Comparison of ENCODE assay signal across 1 cellular context in genomic region chr14:94400454-94400853, GRCh38.
A peak's percentile ranks its signal among the peaks of the same experiment; 100 is the strongest.
TF ChIP-seq lines count a peak whose summit lies in the region.

No MANE protein-coding gene starts in this region.

TF ChIP-seq in HepG2, 621 proteins besides CTCF, POLR2A, EP300 and RAD21 (continued from another document and continues in another):
- TF ChIP-seq, protein P1, sequence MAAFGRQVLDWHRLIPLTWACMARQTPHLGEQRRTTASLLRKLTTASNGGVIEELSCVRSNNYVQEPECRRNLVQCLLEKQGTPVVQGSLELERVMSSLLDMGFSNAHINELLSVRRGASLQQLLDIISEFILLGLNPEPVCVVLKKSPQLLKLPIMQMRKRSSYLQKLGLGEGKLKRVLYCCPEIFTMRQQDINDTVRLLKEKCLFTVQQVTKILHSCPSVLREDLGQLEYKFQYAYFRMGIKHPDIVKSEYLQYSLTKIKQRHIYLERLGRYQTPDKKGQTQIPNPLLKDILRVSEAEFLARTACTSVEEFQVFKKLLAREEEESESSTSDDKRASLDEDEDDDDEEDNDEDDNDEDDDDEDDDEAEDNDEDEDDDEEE (CRISPR knock-in tag; IDR thresholded peaks at IDR 0.05): no peak
- TF ChIP-seq, protein P2, sequence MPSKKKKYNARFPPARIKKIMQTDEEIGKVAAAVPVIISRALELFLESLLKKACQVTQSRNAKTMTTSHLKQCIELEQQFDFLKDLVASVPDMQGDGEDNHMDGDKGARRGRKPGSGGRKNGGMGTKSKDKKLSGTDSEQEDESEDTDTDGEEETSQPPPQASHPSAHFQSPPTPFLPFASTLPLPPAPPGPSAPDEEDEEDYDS (CRISPR knock-in tag; IDR thresholded peaks at IDR 0.05): no peak; the same call in 1 of the 2 replicates
- TF ChIP-seq ARID2 (CRISPR knock-in tag; IDR thresholded peaks at IDR 0.05; ENCODE audit: borderline replicate concordance) (no peak; the same call in 1 of the 2 replicates), ZIK1 (CRISPR knock-in tag; IDR thresholded peaks at IDR 0.05; ENCODE audit: borderline replicate concordance, low read depth) (no peak), ZKSCAN1 (IDR thresholded peaks at IDR 0.05; ENCODE audit: low read length) (no peak), GPN1 (CRISPR knock-in tag; IDR thresholded peaks at IDR 0.05; ENCODE audit: borderline replicate concordance) (no peak), ZNF749 (CRISPR knock-in tag; IDR thresholded peaks at IDR 0.05; ENCODE audit: borderline replicate concordance) (no peak), ZNF274 (CRISPR knock-in tag; IDR thresholded peaks at IDR 0.05) (no peak), PHF8 (CRISPR knock-in tag; IDR thresholded peaks at IDR 0.05) (no peak), ZFYVE20 (CRISPR knock-in tag; IDR thresholded peaks at IDR 0.05; ENCODE audit: borderline replicate concordance, low read depth) (no peak), ZNF776 (CRISPR knock-in tag; IDR thresholded peaks at IDR 0.05) (no peak), KAT7 (CRISPR knock-in tag; IDR thresholded peaks at IDR 0.05; ENCODE audit: borderline replicate concordance) (peak; percentile 64; the same call in 1 of the 2 replicates), TEAD2 (CRISPR knock-in tag; IDR thresholded peaks at IDR 0.05) (no peak), MAFK (conservative IDR thresholded peaks at IDR 0.05 in 1 of 2, IDR thresholded peaks at IDR 0.05 in 1 of 2; ENCODE audit: low read length in 2 of 2) (no peak), CBX2 (IDR thresholded peaks at IDR 0.05; ENCODE audit: low read depth, low read length) (no peak), CBX2 (CRISPR knock-in tag; IDR thresholded peaks at IDR 0.05; ENCODE audit: low read depth) (no peak), ZNF337 (CRISPR knock-in tag; IDR thresholded peaks at IDR 0.05; ENCODE audit: borderline replicate concordance, low read depth) (no peak), HES4 (CRISPR knock-in tag; IDR thresholded peaks at IDR 0.05; ENCODE audit: borderline replicate concordance) (no peak), SNAPC2 (CRISPR knock-in tag; IDR thresholded peaks at IDR 0.05) (peak; percentile 80), PITX1 (CRISPR knock-in tag; IDR thresholded peaks at IDR 0.05) (peak; percentile 64; the same call in 1 of the 2 replicates), ZNF205 (CRISPR knock-in tag; IDR thresholded peaks at IDR 0.05) (no peak), ZNF12 (CRISPR knock-in tag; IDR thresholded peaks at IDR 0.05) (no peak), IRX3 (CRISPR knock-in tag; IDR thresholded peaks at IDR 0.05; ENCODE audit: borderline replicate concordance, low read depth) (0 out of 2 replicates have a peak, but pooled peaks have one; percentile 51), ZNF331 (CRISPR knock-in tag; IDR thresholded peaks at IDR 0.05) (peak; percentile 75), MTF1 (CRISPR knock-in tag; IDR thresholded peaks at IDR 0.05) (no peak), ZNF546 (CRISPR knock-in tag; conservative IDR thresholded peaks at IDR 0.05) (no peak), ZNF296 (CRISPR knock-in tag; conservative IDR thresholded peaks at IDR 0.05) (no peak), NONO (IDR thresholded peaks at IDR 0.05) (no peak), NONO (CRISPR knock-in tag; conservative IDR thresholded peaks at IDR 0.05) (no peak), ISL2 (CRISPR knock-in tag; IDR thresholded peaks at IDR 0.05) (peak; percentile 70), FOXO4 (CRISPR knock-in tag; conservative IDR thresholded peaks at IDR 0.05) (no peak), ZNF577 (CRISPR knock-in tag; IDR thresholded peaks at IDR 0.05; ENCODE audit: borderline replicate concordance, low read depth) (no peak), ZBTB8A (CRISPR knock-in tag; IDR thresholded peaks at IDR 0.05; ENCODE audit: borderline replicate concordance, low read depth) (no peak), ZNF563 (CRISPR knock-in tag; IDR thresholded peaks at IDR 0.05) (no peak), KLF11 (CRISPR knock-in tag; IDR thresholded peaks at IDR 0.05) (no peak), RFX1 (IDR thresholded peaks at IDR 0.05) (no peak), CAMTA2 (CRISPR knock-in tag; IDR thresholded peaks at IDR 0.05; ENCODE audit: borderline replicate concordance) (no peak), ZSCAN20 (CRISPR knock-in tag; IDR thresholded peaks at IDR 0.05; ENCODE audit: borderline replicate concordance) (no peak), TOPORS (CRISPR knock-in tag; IDR thresholded peaks at IDR 0.05) (no peak), ZFY (CRISPR knock-in tag; IDR thresholded peaks at IDR 0.05) (peak; percentile 58; the same call in 1 of the 2 replicates), CBX1 (IDR thresholded peaks at IDR 0.05; ENCODE audit: low read depth) (no peak), ZNF7 (CRISPR knock-in tag; IDR thresholded peaks at IDR 0.05) (no peak), NFE2L2 (IDR thresholded peaks at IDR 0.05; ENCODE audit: low read length) (no peak), NBN (conservative IDR thresholded peaks at IDR 0.05) (no peak), ZNF768 (CRISPR knock-in tag; IDR thresholded peaks at IDR 0.05) (no peak)
- TF ChIP-seq, protein P3, sequence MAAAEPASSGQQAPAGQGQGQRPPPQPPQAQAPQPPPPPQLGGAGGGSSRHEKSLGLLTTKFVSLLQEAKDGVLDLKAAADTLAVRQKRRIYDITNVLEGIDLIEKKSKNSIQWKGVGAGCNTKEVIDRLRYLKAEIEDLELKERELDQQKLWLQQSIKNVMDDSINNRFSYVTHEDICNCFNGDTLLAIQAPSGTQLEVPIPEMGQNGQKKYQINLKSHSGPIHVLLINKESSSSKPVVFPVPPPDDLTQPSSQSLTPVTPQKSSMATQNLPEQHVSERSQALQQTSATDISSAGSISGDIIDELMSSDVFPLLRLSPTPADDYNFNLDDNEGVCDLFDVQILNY (CRISPR knock-in tag; conservative IDR thresholded peaks at IDR 0.05): no peak
- TF ChIP-seq, protein P4, sequence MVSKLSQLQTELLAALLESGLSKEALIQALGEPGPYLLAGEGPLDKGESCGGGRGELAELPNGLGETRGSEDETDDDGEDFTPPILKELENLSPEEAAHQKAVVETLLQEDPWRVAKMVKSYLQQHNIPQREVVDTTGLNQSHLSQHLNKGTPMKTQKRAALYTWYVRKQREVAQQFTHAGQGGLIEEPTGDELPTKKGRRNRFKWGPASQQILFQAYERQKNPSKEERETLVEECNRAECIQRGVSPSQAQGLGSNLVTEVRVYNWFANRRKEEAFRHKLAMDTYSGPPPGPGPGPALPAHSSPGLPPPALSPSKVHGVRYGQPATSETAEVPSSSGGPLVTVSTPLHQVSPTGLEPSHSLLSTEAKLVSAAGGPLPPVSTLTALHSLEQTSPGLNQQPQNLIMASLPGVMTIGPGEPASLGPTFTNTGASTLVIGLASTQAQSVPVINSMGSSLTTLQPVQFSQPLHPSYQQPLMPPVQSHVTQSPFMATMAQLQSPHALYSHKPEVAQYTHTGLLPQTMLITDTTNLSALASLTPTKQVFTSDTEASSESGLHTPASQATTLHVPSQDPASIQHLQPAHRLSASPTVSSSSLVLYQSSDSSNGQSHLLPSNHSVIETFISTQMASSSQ (IDR thresholded peaks at IDR 0.05; ENCODE audit: low read depth): no peak
- TF ChIP-seq, protein P4 (CRISPR knock-in tag; IDR thresholded peaks at IDR 0.05; ENCODE audit: borderline replicate concordance): peak; percentile 60; the same call in 1 of the 2 replicates
- TF ChIP-seq, protein P5, sequence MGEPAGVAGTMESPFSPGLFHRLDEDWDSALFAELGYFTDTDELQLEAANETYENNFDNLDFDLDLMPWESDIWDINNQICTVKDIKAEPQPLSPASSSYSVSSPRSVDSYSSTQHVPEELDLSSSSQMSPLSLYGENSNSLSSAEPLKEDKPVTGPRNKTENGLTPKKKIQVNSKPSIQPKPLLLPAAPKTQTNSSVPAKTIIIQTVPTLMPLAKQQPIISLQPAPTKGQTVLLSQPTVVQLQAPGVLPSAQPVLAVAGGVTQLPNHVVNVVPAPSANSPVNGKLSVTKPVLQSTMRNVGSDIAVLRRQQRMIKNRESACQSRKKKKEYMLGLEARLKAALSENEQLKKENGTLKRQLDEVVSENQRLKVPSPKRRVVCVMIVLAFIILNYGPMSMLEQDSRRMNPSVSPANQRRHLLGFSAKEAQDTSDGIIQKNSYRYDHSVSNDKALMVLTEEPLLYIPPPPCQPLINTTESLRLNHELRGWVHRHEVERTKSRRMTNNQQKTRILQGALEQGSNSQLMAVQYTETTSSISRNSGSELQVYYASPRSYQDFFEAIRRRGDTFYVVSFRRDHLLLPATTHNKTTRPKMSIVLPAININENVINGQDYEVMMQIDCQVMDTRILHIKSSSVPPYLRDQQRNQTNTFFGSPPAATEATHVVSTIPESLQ (CRISPR knock-in tag; conservative IDR thresholded peaks at IDR 0.05): no peak
- TF ChIP-seq, protein P6, sequence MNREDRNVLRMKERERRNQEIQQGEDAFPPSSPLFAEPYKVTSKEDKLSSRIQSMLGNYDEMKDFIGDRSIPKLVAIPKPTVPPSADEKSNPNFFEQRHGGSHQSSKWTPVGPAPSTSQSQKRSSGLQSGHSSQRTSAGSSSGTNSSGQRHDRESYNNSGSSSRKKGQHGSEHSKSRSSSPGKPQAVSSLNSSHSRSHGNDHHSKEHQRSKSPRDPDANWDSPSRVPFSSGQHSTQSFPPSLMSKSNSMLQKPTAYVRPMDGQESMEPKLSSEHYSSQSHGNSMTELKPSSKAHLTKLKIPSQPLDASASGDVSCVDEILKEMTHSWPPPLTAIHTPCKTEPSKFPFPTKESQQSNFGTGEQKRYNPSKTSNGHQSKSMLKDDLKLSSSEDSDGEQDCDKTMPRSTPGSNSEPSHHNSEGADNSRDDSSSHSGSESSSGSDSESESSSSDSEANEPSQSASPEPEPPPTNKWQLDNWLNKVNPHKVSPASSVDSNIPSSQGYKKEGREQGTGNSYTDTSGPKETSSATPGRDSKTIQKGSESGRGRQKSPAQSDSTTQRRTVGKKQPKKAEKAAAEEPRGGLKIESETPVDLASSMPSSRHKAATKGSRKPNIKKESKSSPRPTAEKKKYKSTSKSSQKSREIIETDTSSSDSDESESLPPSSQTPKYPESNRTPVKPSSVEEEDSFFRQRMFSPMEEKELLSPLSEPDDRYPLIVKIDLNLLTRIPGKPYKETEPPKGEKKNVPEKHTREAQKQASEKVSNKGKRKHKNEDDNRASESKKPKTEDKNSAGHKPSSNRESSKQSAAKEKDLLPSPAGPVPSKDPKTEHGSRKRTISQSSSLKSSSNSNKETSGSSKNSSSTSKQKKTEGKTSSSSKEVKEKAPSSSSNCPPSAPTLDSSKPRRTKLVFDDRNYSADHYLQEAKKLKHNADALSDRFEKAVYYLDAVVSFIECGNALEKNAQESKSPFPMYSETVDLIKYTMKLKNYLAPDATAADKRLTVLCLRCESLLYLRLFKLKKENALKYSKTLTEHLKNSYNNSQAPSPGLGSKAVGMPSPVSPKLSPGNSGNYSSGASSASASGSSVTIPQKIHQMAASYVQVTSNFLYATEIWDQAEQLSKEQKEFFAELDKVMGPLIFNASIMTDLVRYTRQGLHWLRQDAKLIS (CRISPR knock-in tag; IDR thresholded peaks at IDR 0.05): no peak
- TF ChIP-seq, protein P7, sequence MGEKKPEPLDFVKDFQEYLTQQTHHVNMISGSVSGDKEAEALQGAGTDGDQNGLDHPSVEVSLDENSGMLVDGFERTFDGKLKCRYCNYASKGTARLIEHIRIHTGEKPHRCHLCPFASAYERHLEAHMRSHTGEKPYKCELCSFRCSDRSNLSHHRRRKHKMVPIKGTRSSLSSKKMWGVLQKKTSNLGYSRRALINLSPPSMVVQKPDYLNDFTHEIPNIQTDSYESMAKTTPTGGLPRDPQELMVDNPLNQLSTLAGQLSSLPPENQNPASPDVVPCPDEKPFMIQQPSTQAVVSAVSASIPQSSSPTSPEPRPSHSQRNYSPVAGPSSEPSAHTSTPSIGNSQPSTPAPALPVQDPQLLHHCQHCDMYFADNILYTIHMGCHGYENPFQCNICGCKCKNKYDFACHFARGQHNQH (CRISPR knock-in tag; IDR thresholded peaks at IDR 0.05): peak; percentile 55; the same call in 1 of the 2 replicates
- TF ChIP-seq, protein P8, sequence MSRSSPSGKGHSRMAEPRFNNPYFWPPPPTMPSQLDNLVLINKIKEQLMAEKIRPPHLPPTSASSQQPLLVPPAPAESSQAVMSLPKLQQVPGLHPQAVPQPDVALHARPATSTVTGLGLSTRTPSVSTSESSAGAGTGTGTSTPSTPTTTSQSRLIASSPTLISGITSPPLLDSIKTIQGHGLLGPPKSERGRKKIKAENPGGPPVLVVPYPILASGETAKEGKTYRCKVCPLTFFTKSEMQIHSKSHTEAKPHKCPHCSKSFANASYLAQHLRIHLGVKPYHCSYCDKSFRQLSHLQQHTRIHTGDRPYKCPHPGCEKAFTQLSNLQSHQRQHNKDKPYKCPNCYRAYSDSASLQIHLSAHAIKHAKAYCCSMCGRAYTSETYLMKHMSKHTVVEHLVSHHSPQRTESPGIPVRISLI (CRISPR knock-in tag; IDR thresholded peaks at IDR 0.05; ENCODE audit: borderline replicate concordance): no peak
- TF ChIP-seq, protein P9, sequence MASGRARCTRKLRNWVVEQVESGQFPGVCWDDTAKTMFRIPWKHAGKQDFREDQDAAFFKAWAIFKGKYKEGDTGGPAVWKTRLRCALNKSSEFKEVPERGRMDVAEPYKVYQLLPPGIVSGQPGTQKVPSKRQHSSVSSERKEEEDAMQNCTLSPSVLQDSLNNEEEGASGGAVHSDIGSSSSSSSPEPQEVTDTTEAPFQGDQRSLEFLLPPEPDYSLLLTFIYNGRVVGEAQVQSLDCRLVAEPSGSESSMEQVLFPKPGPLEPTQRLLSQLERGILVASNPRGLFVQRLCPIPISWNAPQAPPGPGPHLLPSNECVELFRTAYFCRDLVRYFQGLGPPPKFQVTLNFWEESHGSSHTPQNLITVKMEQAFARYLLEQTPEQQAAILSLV (CRISPR knock-in tag; IDR thresholded peaks at IDR 0.05; ENCODE audit: borderline replicate concordance): no peak
